Comparison of ENCODE assay signal across 8 cellular contexts in genomic region chr19:1882089-1882785, GRCh38. TPM values are rescaled to one million over a fixed set of nuclear protein-coding genes. Genes with fewer than 3 reads are reported as not detected.
DNase-seq lines count a peak whose midpoint lies in the region; ATAC-seq and TF ChIP-seq lines count a peak whose summit lies in the region.

No MANE protein-coding gene starts in this region.

- intact Hi-C loops in dorsolateral prefrontal cortex (cut with DNase I): no loop called here

- H3K9me3 Mint-ChIP-seq in progenitor cell of endocrine pancreas (ENCODE audit: low read depth): no peaks in the 10 kb centered on the region

- peak overlapping the region; percentile 32 to 89 (median 79); a peak in 20 of 22 replicates for H3K27ac ChIP-seq in BLaER1 treated with 17β-estradiol and CSF1 and Interleukin-3, amounts not matched to agents 10 nM and 100 nM
- H3K27ac ChIP-seq in dorsolateral prefrontal cortex: peak overlapping the region; percentile 43 to 97 (median 93)

- peak overlapping the region; percentile 85 to 99 (median 97); a peak in 19 of 20 replicates for H3K4me3 ChIP-seq in BLaER1 treated with 17β-estradiol and CSF1 and Interleukin-3, amounts not matched to agents 10 nM and 100 nM
- peak overlapping the region in 57 of 59 donors; percentile 10 to 98 (median 88) for H3K4me3 ChIP-seq in dorsolateral prefrontal cortex

- peak; percentile 33 to 52 for ATAC-seq in activated CD4-positive, CD25-positive, alpha-beta regulatory T cell treated with anti-CD3 and anti-CD28 coated beads, Interleukin-2, amount 50 U/mL, for 24 hours
- ATAC-seq in HG03175 (IDR thresholded peaks at IDR 0.05; ENCODE audit: unreplicated experiment): no peak
- no peak for ATAC-seq in HG02840 (IDR thresholded peaks at IDR 0.05; ENCODE audit: low FRiP score, unreplicated experiment)

- H3K9ac ChIP-seq in BLaER1 treated with 17β-estradiol and CSF1 and Interleukin-3, amounts not matched to agents 10 nM and 100 nM: peak overlapping the region; percentile 86 to 96 (median 93)

- peak overlapping the region; percentile 95 to 100 (median 99) for H3K4me2 ChIP-seq in BLaER1 treated with 17β-estradiol and CSF1 and Interleukin-3, amounts not matched to agents 10 nM and 100 nM

- H3K27me3 Mint-ChIP-seq in progenitor cell of endocrine pancreas: no peaks in the 10 kb centered on the region

- H3K27me3 ChIP-seq in BLaER1 treated with 17β-estradiol and CSF1 and Interleukin-3, amounts not matched to agents 10 nM and 100 nM: no peaks in the 10 kb centered on the region
- no peaks in the 10 kb centered on the region for H3K27me3 ChIP-seq in dorsolateral prefrontal cortex

- H3K36me3 Mint-ChIP-seq in progenitor cell of endocrine pancreas (ENCODE audit: insufficient read depth): no peaks in the 10 kb centered on the region

- peaks cover 47 to 62% (median 60%) of the 10 kb centered on the region in 10 experiments for H3K4me1 ChIP-seq in BLaER1 treated with 17β-estradiol and CSF1 and Interleukin-3, amounts not matched to agents 10 nM and 100 nM

- DNase-seq in dorsolateral prefrontal cortex (peak in 1 of 10 donors; percentile 54), progenitor cell of endocrine pancreas (ENCODE audit: low spot score, unreplicated experiment) (no peak), GM03348 (ENCODE audit: low spot score) (no peak), inferior parietal cortex (ENCODE audit: extremely low spot score) (no peak)

- peaks cover 19% of the 10 kb centered on the region for H3K4me1 Mint-ChIP-seq in progenitor cell of endocrine pancreas (ENCODE audit: low read depth)

- peak overlapping the region; percentile 93 for H3K4me3 Mint-ChIP-seq in progenitor cell of endocrine pancreas (ENCODE audit: low read depth)

- peak overlapping the region; percentile 33 for H3K27ac Mint-ChIP-seq in progenitor cell of endocrine pancreas

- no peaks in the 10 kb centered on the region for H3K9me3 ChIP-seq in BLaER1 treated with 17β-estradiol and CSF1 and Interleukin-3, amounts not matched to agents 10 nM and 100 nM (replicated peaks in 1 of 11)

- H4K20me1 ChIP-seq in BLaER1 treated with 17β-estradiol and CSF1 and Interleukin-3, amounts not matched to agents 10 nM and 100 nM: peaks cover 38 to 55% (median 45%) of the 10 kb centered on the region in 11 experiments

- H3K36me3 ChIP-seq in BLaER1 treated with 17β-estradiol and CSF1 and Interleukin-3, amounts not matched to agents 10 nM and 100 nM: peaks cover 0 to 19% (median 11%) of the 10 kb centered on the region in 11 experiments; a peak in 13 of 22 replicates

- no peak for TF ChIP-seq CTCF in dorsolateral prefrontal cortex (IDR thresholded peaks at IDR 0.05 in 54 of 56, conservative IDR thresholded peaks at IDR 0.05 in 2 of 56; ENCODE audit: low read depth in 1 of 56, partially characterized antibody in 56 of 56)
- no peak for TF ChIP-seq CTCF in progenitor cell of endocrine pancreas (IDR thresholded peaks at IDR 0.05; ENCODE audit: unreplicated experiment)

RNA-seq across cellular contexts. Expression of gene ABHD17A, which starts 3.1 kb away (rescaled TPM):
- total RNA-seq in dorsolateral prefrontal cortex: 100 to 1,000 TPM in 118 of 120 experiments, 10 to 100 TPM in 2; 93.9 to 197 (median 126) TPM
- total RNA-seq in progenitor cell of endocrine pancreas: 46.5 and 48.8 TPM in 2 replicates

RNA-seq across cellular contexts. Expression of gene KLF16, which starts 18.9 kb away (rescaled TPM):
- 10 to 100 TPM; 18.4 to 58.7 (median 34.5) TPM for total RNA-seq in dorsolateral prefrontal cortex
- total RNA-seq in progenitor cell of endocrine pancreas: 13.2 and 13.5 TPM in 2 replicates

RNA-seq across cellular contexts. Expression of gene ADAT3, which starts 23.0 kb away (rescaled TPM):
- total RNA-seq in dorsolateral prefrontal cortex (10 to 100 TPM in 3 of 120 experiments, 1 to 10 TPM in 117; 2.5 to 11.7 (median 5.9) TPM), progenitor cell of endocrine pancreas (14.1 and 16.2 TPM in 2 replicates)

RNA-seq across cellular contexts. Expression of gene SCAMP4, which starts 23.0 kb away (rescaled TPM):
- 10 to 100 TPM; 39.8 to 90.1 (median 58.7) TPM for total RNA-seq in dorsolateral prefrontal cortex
- total RNA-seq in progenitor cell of endocrine pancreas: 101 and 102 TPM in 2 replicates

RNA-seq across cellular contexts. Expression of gene REXO1, which starts 34.0 kb away (rescaled TPM):
- total RNA-seq in dorsolateral prefrontal cortex: 10 to 100 TPM; 33.1 to 84.1 (median 54.4) TPM
- 42.8 and 44.6 TPM in 2 replicates for total RNA-seq in progenitor cell of endocrine pancreas

Comparison
In these comparisons a context has a peak if more than half of its experiments do, and no peak if none do; other contexts are left out.
1. ATAC-seq: peak in activated CD4-positive, CD25-positive, alpha-beta regulatory T cell treated with anti-CD3 and anti-CD28 coated beads, Interleukin-2, amount 50 U/mL, for 24 hours (2 of 2); none in HG03175 (single experiment) and HG02840 (single experiment).